8 cellular contexts compared by ENCODE assay signal in genomic region chr6:30515967-30516753, GRCh38. TPM values are rescaled to one million over a fixed set of nuclear protein-coding genes. Genes with fewer than 3 reads are reported as not detected.
DNase-seq lines count a peak whose midpoint lies in the region; ATAC-seq and TF ChIP-seq lines count a peak whose summit lies in the region.

No MANE protein-coding gene starts in this region.

- peaks cover 0 to 8% (median 4%) of the 10 kb centered on the region in 8 donors for H3K9me3 Mint-ChIP-seq in CD4-positive, alpha-beta memory T cell
- H3K9me3 Mint-ChIP-seq in natural killer cell = no peaks in the 10 kb centered on the region

- ATAC-seq in GM19452 (IDR thresholded peaks at IDR 0.05; ENCODE audit: unreplicated experiment) = peak; percentile 68
- ATAC-seq in natural killer cell = peak; percentile 88 to 93 (median 88)

- POLR2A ChIA-PET in CD4-positive, alpha-beta memory T cell (lab: Charles Lee; ENCODE audit: partially characterized antibody) = interaction anchor here (0.6 to 21.2 kb wide), 22 partner anchors 10 to 724 kb away, joined by 3 to 743 read pairs (median 4); partner anchors contain the start of genes ABCF1, GNL1, HLA-E and MRPS18B

- H3K4me3 Mint-ChIP-seq in CD4-positive, alpha-beta memory T cell = peak overlapping the region; percentile 85 to 92 (median 88)
- H3K4me3 Mint-ChIP-seq in natural killer cell = peak overlapping the region; percentile 89

- CTCF ChIA-PET in CD4-positive, alpha-beta memory T cell (lab: Charles Lee; ENCODE audit: partially characterized antibody) = interaction anchor here (0.6 to 5.5 kb wide), 9 partner anchors 14 to 75 kb away, joined by 3 to 40 read pairs (median 8); no protein-coding TSS in a partner anchor

- H3K27me3 ChIP-seq in CD4-positive, alpha-beta memory T cell (ENCODE audit: insufficient read depth, low read length) = no peaks in the 10 kb centered on the region

- peaks cover 1 to 7% of the 10 kb centered on the region in 2 donors for H3K36me3 Mint-ChIP-seq in CD4-positive, alpha-beta memory T cell
- H3K36me3 Mint-ChIP-seq in natural killer cell = no peaks in the 10 kb centered on the region

- TF ChIP-seq CTCF in natural killer cell (IDR thresholded peaks at IDR 0.05) = no peak

- H3K27ac ChIP-seq in CD4-positive, alpha-beta memory T cell (ENCODE audit: low read depth, low read length) = peak overlapping the region; percentile 91

- peak; percentile 91 to 98 (median 96) for DNase-seq in CD4-positive, alpha-beta memory T cell
- peak; percentile 78 for DNase-seq in HPDE6-E6E7 (ENCODE audit: extremely low spot score)
- peak; percentile 56 for DNase-seq in SHP77 treated with DMSO at 0.1 percent for 48 hours (lab: John Stamatoyannopoulos, UW)
- peak; percentile 88 for DNase-seq in activated gamma-delta T cell treated with Interleukin-2 at 50 U/mL for 16 hours
- DNase-seq in fibroblast of the conjunctiva (ENCODE audit: low read depth) = peak; percentile 87
- DNase-seq in natural killer cell = peak; percentile 76
- DNase-seq in stimulated activated naive CD4-positive, alpha-beta T cell (lab: John Stamatoyannopoulos, UW) = peak; percentile 77 to 96 (median 92)

- H3K27me3 Mint-ChIP-seq in CD4-positive, alpha-beta memory T cell = no peaks in the 10 kb centered on the region
- H3K27me3 Mint-ChIP-seq in natural killer cell (ENCODE audit: low read depth in 2 of 2) = no peaks in the 10 kb centered on the region

- H3K4me1 ChIP-seq in CD4-positive, alpha-beta memory T cell (ENCODE audit: insufficient read depth, low read length) = peaks cover 66% of the 10 kb centered on the region

- H3K9me3 ChIP-seq in CD4-positive, alpha-beta memory T cell (ENCODE audit: control insufficient read depth in 1 of 2, low read length in 2 of 2) = no peaks in the 10 kb centered on the region

- peak overlapping the region; percentile 95 to 99 (median 99) for H3K27ac Mint-ChIP-seq in CD4-positive, alpha-beta memory T cell
- peak overlapping the region; percentile 93 to 96 for H3K27ac Mint-ChIP-seq in natural killer cell

- intact Hi-C loops in CD4-positive, alpha-beta memory T cell (cut with micrococcal nuclease) = loop anchor here (1.0 kb wide), 5 partner anchors 16 to 201 kb away; partner anchors contain the start of genes ABCF1, GNL1, HLA-E and MDC1
- intact Hi-C loops in natural killer cell (cut with micrococcal nuclease) = loop anchor here (1.0 to 2.0 kb wide), 2 partner anchors 17 to 27 kb away; partner anchors contain the start of gene HLA-E

- peaks cover 28 to 78% (median 49%) of the 10 kb centered on the region in 4 donors for H3K4me1 Mint-ChIP-seq in CD4-positive, alpha-beta memory T cell
- peaks cover 37 to 38% of the 10 kb centered on the region in 2 donors for H3K4me1 Mint-ChIP-seq in natural killer cell

- H3K36me3 ChIP-seq in CD4-positive, alpha-beta memory T cell (ENCODE audit: insufficient read depth, low read length) = no peaks in the 10 kb centered on the region

- peak overlapping the region; percentile 42 to 64 for H3K4me3 ChIP-seq in CD4-positive, alpha-beta memory T cell (ENCODE audit: low read length in 2 of 2)

RNA-seq across cellular contexts. Expression of gene HLA-E, which starts 26.9 kb away (rescaled TPM):
- total RNA-seq in CD4-positive, alpha-beta memory T cell = 1,000 to 10,000 TPM; 1,097 to 1,122 TPM
- polyA plus RNA-seq in CD4-positive, alpha-beta memory T cell = 1,000 to 10,000 TPM; 2,441 to 3,541 TPM
- total RNA-seq in natural killer cell = 1,000 to 10,000 TPM; 1,807 to 2,048 (median 1,904) TPM

RNA-seq across cellular contexts. Expression of gene GNL1, which starts 40.1 kb away (rescaled TPM):
- 10 to 100 TPM; 83.4 to 83.9 TPM for total RNA-seq in CD4-positive, alpha-beta memory T cell
- 10 to 100 TPM; 37.4 to 51.5 TPM for polyA plus RNA-seq in CD4-positive, alpha-beta memory T cell
- 100 to 1,000 TPM; 137 to 208 (median 187) TPM for total RNA-seq in natural killer cell

RNA-seq across cellular contexts. Expression of gene PRR3, which starts 40.9 kb away (rescaled TPM):
- total RNA-seq in CD4-positive, alpha-beta memory T cell = 10 to 100 TPM; 26.4 to 29.1 TPM
- 1 to 10 TPM; 4.3 to 8.5 TPM for polyA plus RNA-seq in CD4-positive, alpha-beta memory T cell
- 10 to 100 TPM in 2 of 3 donors, 1 to 10 TPM in 1; 9.5 to 14.8 (median 13.9) TPM for total RNA-seq in natural killer cell

RNA-seq across cellular contexts. Expression of gene ABCF1, which starts 55.1 kb away (rescaled TPM):
- total RNA-seq in CD4-positive, alpha-beta memory T cell = 10 to 100 TPM; 60.8 to 66.8 TPM
- polyA plus RNA-seq in CD4-positive, alpha-beta memory T cell = 10 to 100 TPM in 1 of 2 donors, 1 to 10 TPM in 1; 7.5 to 46.6 TPM
- total RNA-seq in natural killer cell = 100 to 1,000 TPM in 2 of 3 donors, 10 to 100 TPM in 1; 91.4 to 138 (median 138) TPM

Comparison
In these comparisons a context has a peak if more than half of its experiments do, and no peak if none do; other contexts are left out.
1. Peak in every context shown above with its lines: DNase-seq, ATAC-seq, H3K4me3 ChIP-seq and H3K27ac ChIP-seq.